In the genomic region with DNA sequence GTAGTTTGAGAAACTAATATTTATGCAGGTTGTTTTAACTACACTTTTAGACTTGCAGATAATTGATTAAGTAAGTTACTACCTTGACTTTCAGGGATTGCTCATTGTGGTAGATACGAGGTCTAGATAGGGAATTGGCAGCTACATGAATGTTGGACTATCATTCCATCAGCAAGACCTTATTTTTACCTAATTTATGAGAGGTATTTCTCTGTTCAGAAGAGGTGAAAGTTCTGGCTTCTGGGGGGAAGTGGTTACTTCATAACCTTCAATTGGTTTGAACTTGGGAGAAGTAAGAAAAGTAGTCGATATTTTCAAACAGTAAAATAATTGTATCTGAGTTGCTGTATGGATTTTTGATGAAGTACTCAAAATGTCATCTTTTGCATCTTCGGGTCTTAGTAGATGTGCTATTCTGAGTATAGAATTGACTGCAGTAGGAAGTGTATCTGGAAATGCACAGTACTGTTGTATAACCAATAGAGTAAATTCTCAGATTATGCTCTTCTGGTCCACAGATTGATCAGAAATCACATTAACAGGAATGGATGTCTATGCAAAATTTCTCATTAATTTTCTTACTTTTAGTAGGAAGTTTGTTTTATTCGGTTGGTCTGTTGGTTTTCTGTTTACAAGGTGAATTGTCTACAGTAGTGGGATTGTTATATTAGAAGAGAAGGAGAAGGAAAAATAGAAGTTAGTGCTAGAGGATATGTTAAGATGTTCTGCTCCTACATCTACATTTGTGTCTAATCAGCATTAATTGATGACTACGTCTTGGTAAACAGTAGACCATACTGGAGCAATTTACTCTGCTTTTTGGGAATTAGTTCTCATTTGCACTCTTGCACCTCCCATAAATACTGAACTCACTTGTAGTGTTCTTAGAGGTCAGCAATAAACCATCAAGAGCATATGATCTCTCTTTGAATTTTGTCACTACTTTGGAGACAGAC, we compare ENCODE assay signal across 1 cellular context.
A peak's percentile ranks its signal among the peaks of the same experiment; 100 is the strongest.
TF ChIP-seq lines count a peak whose summit lies in the region.

No MANE protein-coding gene starts in this region.

TF ChIP-seq in HepG2, 621 proteins besides CTCF, POLR2A, EP300 and RAD21:
- no peak for TF ChIP-seq SIX1 (CRISPR knock-in tag; IDR thresholded peaks at IDR 0.05; ENCODE audit: borderline replicate concordance)
- TF ChIP-seq, protein P1, sequence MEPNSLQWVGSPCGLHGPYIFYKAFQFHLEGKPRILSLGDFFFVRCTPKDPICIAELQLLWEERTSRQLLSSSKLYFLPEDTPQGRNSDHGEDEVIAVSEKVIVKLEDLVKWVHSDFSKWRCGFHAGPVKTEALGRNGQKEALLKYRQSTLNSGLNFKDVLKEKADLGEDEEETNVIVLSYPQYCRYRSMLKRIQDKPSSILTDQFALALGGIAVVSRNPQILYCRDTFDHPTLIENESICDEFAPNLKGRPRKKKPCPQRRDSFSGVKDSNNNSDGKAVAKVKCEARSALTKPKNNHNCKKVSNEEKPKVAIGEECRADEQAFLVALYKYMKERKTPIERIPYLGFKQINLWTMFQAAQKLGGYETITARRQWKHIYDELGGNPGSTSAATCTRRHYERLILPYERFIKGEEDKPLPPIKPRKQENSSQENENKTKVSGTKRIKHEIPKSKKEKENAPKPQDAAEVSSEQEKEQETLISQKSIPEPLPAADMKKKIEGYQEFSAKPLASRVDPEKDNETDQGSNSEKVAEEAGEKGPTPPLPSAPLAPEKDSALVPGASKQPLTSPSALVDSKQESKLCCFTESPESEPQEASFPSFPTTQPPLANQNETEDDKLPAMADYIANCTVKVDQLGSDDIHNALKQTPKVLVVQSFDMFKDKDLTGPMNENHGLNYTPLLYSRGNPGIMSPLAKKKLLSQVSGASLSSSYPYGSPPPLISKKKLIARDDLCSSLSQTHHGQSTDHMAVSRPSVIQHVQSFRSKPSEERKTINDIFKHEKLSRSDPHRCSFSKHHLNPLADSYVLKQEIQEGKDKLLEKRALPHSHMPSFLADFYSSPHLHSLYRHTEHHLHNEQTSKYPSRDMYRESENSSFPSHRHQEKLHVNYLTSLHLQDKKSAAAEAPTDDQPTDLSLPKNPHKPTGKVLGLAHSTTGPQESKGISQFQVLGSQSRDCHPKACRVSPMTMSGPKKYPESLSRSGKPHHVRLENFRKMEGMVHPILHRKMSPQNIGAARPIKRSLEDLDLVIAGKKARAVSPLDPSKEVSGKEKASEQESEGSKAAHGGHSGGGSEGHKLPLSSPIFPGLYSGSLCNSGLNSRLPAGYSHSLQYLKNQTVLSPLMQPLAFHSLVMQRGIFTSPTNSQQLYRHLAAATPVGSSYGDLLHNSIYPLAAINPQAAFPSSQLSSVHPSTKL (CRISPR knock-in tag; IDR thresholded peaks at IDR 0.05) = 0 out of 2 replicates have a peak, but pooled peaks have one; percentile 5
- TF ChIP-seq, protein P2, sequence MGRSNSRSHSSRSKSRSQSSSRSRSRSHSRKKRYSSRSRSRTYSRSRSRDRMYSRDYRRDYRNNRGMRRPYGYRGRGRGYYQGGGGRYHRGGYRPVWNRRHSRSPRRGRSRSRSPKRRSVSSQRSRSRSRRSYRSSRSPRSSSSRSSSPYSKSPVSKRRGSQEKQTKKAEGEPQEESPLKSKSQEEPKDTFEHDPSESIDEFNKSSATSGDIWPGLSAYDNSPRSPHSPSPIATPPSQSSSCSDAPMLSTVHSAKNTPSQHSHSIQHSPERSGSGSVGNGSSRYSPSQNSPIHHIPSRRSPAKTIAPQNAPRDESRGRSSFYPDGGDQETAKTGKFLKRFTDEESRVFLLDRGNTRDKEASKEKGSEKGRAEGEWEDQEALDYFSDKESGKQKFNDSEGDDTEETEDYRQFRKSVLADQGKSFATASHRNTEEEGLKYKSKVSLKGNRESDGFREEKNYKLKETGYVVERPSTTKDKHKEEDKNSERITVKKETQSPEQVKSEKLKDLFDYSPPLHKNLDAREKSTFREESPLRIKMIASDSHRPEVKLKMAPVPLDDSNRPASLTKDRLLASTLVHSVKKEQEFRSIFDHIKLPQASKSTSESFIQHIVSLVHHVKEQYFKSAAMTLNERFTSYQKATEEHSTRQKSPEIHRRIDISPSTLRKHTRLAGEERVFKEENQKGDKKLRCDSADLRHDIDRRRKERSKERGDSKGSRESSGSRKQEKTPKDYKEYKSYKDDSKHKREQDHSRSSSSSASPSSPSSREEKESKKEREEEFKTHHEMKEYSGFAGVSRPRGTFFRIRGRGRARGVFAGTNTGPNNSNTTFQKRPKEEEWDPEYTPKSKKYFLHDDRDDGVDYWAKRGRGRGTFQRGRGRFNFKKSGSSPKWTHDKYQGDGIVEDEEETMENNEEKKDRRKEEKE (IDR thresholded peaks at IDR 0.05) = no peak
- TF ChIP-seq, protein P3, sequence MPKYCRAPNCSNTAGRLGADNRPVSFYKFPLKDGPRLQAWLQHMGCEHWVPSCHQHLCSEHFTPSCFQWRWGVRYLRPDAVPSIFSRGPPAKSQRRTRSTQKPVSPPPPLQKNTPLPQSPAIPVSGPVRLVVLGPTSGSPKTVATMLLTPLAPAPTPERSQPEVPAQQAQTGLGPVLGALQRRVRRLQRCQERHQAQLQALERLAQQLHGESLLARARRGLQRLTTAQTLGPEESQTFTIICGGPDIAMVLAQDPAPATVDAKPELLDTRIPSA (CRISPR knock-in tag; IDR thresholded peaks at IDR 0.05; ENCODE audit: borderline replicate concordance) = no peak
- TF ChIP-seq, protein P4, sequence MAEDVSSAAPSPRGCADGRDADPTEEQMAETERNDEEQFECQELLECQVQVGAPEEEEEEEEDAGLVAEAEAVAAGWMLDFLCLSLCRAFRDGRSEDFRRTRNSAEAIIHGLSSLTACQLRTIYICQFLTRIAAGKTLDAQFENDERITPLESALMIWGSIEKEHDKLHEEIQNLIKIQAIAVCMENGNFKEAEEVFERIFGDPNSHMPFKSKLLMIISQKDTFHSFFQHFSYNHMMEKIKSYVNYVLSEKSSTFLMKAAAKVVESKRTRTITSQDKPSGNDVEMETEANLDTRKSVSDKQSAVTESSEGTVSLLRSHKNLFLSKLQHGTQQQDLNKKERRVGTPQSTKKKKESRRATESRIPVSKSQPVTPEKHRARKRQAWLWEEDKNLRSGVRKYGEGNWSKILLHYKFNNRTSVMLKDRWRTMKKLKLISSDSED (CRISPR knock-in tag; IDR thresholded peaks at IDR 0.05) = no peak
- TF ChIP-seq SAP130 (CRISPR knock-in tag; IDR thresholded peaks at IDR 0.05; ENCODE audit: low read depth) = peak; percentile 2; the same call in 1 of the 2 replicates
- TF ChIP-seq PCBP2 (optimal IDR thresholded peaks at IDR 0.05; ENCODE audit: low read depth, low read length, poor library complexity, severe bottlenecking) = no peak
- TF ChIP-seq, protein P5, sequence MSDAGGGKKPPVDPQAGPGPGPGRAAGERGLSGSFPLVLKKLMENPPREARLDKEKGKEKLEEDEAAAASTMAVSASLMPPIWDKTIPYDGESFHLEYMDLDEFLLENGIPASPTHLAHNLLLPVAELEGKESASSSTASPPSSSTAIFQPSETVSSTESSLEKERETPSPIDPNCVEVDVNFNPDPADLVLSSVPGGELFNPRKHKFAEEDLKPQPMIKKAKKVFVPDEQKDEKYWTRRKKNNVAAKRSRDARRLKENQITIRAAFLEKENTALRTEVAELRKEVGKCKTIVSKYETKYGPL (CRISPR knock-in tag; IDR thresholded peaks at IDR 0.05) = 0 out of 2 replicates have a peak, but pooled peaks have one; percentile 51
- TF ChIP-seq ZBTB3 (CRISPR knock-in tag; IDR thresholded peaks at IDR 0.05; ENCODE audit: borderline replicate concordance, low read depth) = no peak
- TF ChIP-seq MAFF (IDR thresholded peaks at IDR 0.05; ENCODE audit: low read depth, low read length) = peak; percentile 97
- TF ChIP-seq KAT7 (CRISPR knock-in tag; IDR thresholded peaks at IDR 0.05; ENCODE audit: borderline replicate concordance) = no peak
- TF ChIP-seq FOSL1 (CRISPR knock-in tag; IDR thresholded peaks at IDR 0.05; ENCODE audit: borderline replicate concordance) = no peak
- TF ChIP-seq MAFK (conservative IDR thresholded peaks at IDR 0.05 in 1 of 2, IDR thresholded peaks at IDR 0.05 in 1 of 2; ENCODE audit: low read length in 2 of 2) = peak; percentile 96 to 97
